Comparison of ENCODE assay signal across 9 cellular contexts in genomic region chr2:130202518-130202917, GRCh38. TPM values are rescaled to one million over a fixed set of nuclear protein-coding genes. Genes with fewer than 3 reads are reported as not detected.
DNase-seq lines count a peak whose midpoint lies in the region; ATAC-seq, FAIRE-seq and TF ChIP-seq lines count a peak whose summit lies in the region.
"Not testable (repeated sequence)": the region's sequence is repeated elsewhere in the genome, so short reads cannot be mapped to it uniquely, and the experiment has no call there.
"Had no signal": no experiment of that assay in that cellular context is flagged by ENCODE, and none has a peak within 500 bp of the region (broad histone marks: within the 10 kb centered on the region; RNA-seq: fewer than 3 reads in every experiment).

No MANE protein-coding gene starts in this region.

- not testable (repeated sequence) for TF ChIP-seq CTCF in HCT116 (IDR thresholded peaks at IDR 0.05 in 2 of 3, conservative IDR thresholded peaks at IDR 0.05 in 1 of 3; ENCODE audit: borderline replicate concordance in 1 of 3, insufficient read depth in 1 of 3, low read depth in 2 of 3, low read length in 2 of 3); SK-N-SH (IDR thresholded peaks at IDR 0.05); adrenal gland (IDR thresholded peaks at IDR 0.05)

- not testable (repeated sequence) for H2AFZ ChIP-seq in HCT116 (ENCODE audit: low read depth, low read length, poor library complexity, severe bottlenecking); SK-N-SH (ENCODE audit: low read depth)

- H4K20me1 ChIP-seq in HCT116 (ENCODE audit: insufficient read depth); SK-N-SH (ENCODE audit: insufficient read depth): not testable (repeated sequence)

- CTCF ChIA-PET in HCT116 (lab: Charles Lee) = not testable (repeated sequence)
- CTCF ChIA-PET in SK-N-SH (lab: Yijun Ruan, JAX) = interaction anchor here (1.0 kb wide), 1 partner anchor 131 kb away, joined by 3 read pairs; no protein-coding TSS in a partner anchor

- not testable (repeated sequence) for TF ChIP-seq POLR2A in HCT116 (IDR thresholded peaks at IDR 0.05; ENCODE audit: borderline replicate concordance, extremely low read depth, insufficient read depth, insufficient read length); adrenal gland (IDR thresholded peaks at IDR 0.05)

- POLR2A ChIA-PET in HCT116 (lab: Charles Lee); SK-N-SH (lab: Yijun Ruan, JAX): not testable (repeated sequence)

- H3K27ac ChIP-seq in HCT116 (ENCODE audit: low read depth, low read length); SK-N-SH (ENCODE audit: low read depth in 2 of 2, low read length in 1 of 2); adrenal gland; small intestine (ENCODE audit: low read depth in 1 of 2, low read length in 1 of 2): not testable (repeated sequence)

- H3K4me2 ChIP-seq in HCT116 (ENCODE audit: low read length); SK-N-SH: not testable (repeated sequence)

- DNase-seq in HCT116 (ENCODE audit: low read depth, low spot score); Right ventricle myocardium inferior (ENCODE audit: missing footprints): not testable (repeated sequence)
- DNase-seq in NCI-H345 (lab: John Stamatoyannopoulos, UW) = peak; percentile 71
- DNase-seq in SK-N-SH = peak; percentile 38
- DNase-seq in adrenal gland = peak in 4 of 7 donors; percentile 19 to 58 (median 34)
- peak in 1 of 2 donors; percentile 60 for DNase-seq in left colon
- DNase-seq in small intestine = peak; percentile 56

- ATAC-seq in HCT116 (peak; percentile 82), Right ventricle myocardium inferior (peak; percentile 93), left colon (peak; percentile 98)

- RAD21 ChIA-PET in HCT116 (lab: Charles Lee; ENCODE audit: low non-redundant PET in 1 of 2, low total read pairs in 2 of 2, uncharacterized antibody in 2 of 2, unreplicated experiment in 2 of 2) = not testable (repeated sequence)

- not testable (repeated sequence) for H3F3A ChIP-seq in SK-N-SH (replicated peaks; ENCODE audit: insufficient read depth)

- not testable (repeated sequence) for H3K4me1 ChIP-seq in HCT116 (ENCODE audit: control insufficient read depth in 1 of 2, insufficient read depth in 2 of 2, low read length in 2 of 2); SK-N-SH (ENCODE audit: control insufficient read depth in 1 of 2, insufficient read depth in 2 of 2, low read depth in 1 of 2, low read length in 1 of 2); adrenal gland (replicated peaks in 1 of 2); small intestine (ENCODE audit: control insufficient read depth in 2 of 2, insufficient read depth in 1 of 2, low read depth in 1 of 2, low read length in 1 of 2)

- TF ChIP-seq RAD21 in HCT116 (IDR thresholded peaks at IDR 0.05; ENCODE audit: low read depth); SK-N-SH (IDR thresholded peaks at IDR 0.05; ENCODE audit: low read length): not testable (repeated sequence)

- not testable (repeated sequence) for FAIRE-seq in small intestine (lab: Jason Lieb, UNC)

- not testable (repeated sequence) for H3K36me3 ChIP-seq in HCT116 (ENCODE audit: control insufficient read depth in 1 of 2, insufficient read depth in 2 of 2, low read length in 2 of 2); SK-N-SH (replicated peaks in 1 of 2; ENCODE audit: control insufficient read depth in 1 of 2, insufficient read depth in 2 of 2, low read length in 1 of 2); adrenal gland (replicated peaks in 1 of 2); small intestine (ENCODE audit: control insufficient read depth in 2 of 2, insufficient read depth in 2 of 2, low read length in 2 of 2)

- not testable (repeated sequence) for H3K27me3 ChIP-seq in HCT116 (ENCODE audit: insufficient read depth, low read length); SK-N-SH (ENCODE audit: insufficient read depth); adrenal gland; small intestine (ENCODE audit: control insufficient read depth in 2 of 2, insufficient read depth in 2 of 2, low read length in 2 of 2)

- BruUV-seq in HCT116 (replicated peaks; lab: Mats Ljungman, UMichigan) = not testable (repeated sequence)

- H3K4me3 ChIP-seq in HCT116 (replicated peaks in 1 of 2; ENCODE audit: low read depth in 1 of 2, low read length in 2 of 2); SK-N-SH (ENCODE audit: low read depth in 2 of 2, low read length in 1 of 2); adrenal gland; small intestine (ENCODE audit: low read depth in 1 of 2, low read length in 2 of 2): not testable (repeated sequence)

- not testable (repeated sequence) for TF ChIP-seq EP300 in SK-N-SH (IDR thresholded peaks at IDR 0.05; ENCODE audit: borderline replicate concordance in 1 of 2, low read depth in 1 of 2, low read length in 1 of 2)

- intact Hi-C loops in HCT116 (cut with micrococcal nuclease); adrenal gland (cut with DNase I); Right ventricle myocardium inferior (cut with DNase I); left colon (cut with DNase I, micrococcal nuclease): not testable (repeated sequence)

- not testable (repeated sequence) for H3K79me2 ChIP-seq in HCT116 (ENCODE audit: insufficient read depth, low read length); SK-N-SH (ENCODE audit: insufficient read depth)

- 0% methylated on average over 1 of the region's 7 CpGs for WGBS in SK-N-SH (ENCODE audit: low lambda C conversion rate)
- WGBS in adrenal gland, 4 donors = 44 to 45% methylated on average over 4 to 6 of the region's 7 CpGs; no CpG with 5 or more reads in 2 of the 4 donors
- 13 to 39% (median 32%) methylated on average over 3 to 5 of the region's 7 CpGs for WGBS in small intestine, 3 donors

- not testable (repeated sequence) for H3K9me3 ChIP-seq in HCT116 (ENCODE audit: control insufficient read depth in 1 of 2, insufficient read depth in 1 of 2, low read depth in 1 of 2, low read length in 2 of 2); SK-N-SH; adrenal gland (replicated peaks in 1 of 3); small intestine (ENCODE audit: control insufficient read depth, low read depth)

- not testable (repeated sequence) for H3K9me2 ChIP-seq in HCT116 (ENCODE audit: insufficient read depth); SK-N-SH

- H3K9ac ChIP-seq in HCT116 (ENCODE audit: low read length); SK-N-SH: not testable (repeated sequence)

RNA-seq across cellular contexts. Expression of gene TUBA3E, which starts 4.3 kb away (rescaled TPM):
- total RNA-seq in HCT116 (2021; ENCODE audit: unreplicated experiment) = not detected
- 0.05 TPM in 1 of 2 replicates, not detected in the other for polyA plus RNA-seq in HCT116 (2012)
- not detected in 2 replicates for polyA plus RNA-seq in SK-N-SH (2012; rRNA removed)
- not detected in 2 replicates for polyA plus RNA-seq in SK-N-SH (2012; cell fraction: cytosol; rRNA removed)
- polyA plus RNA-seq in SK-N-SH (2012; cell fraction: nucleus; rRNA removed) = not detected in 2 replicates
- total RNA-seq in adrenal gland = not detected
- polyA plus RNA-seq in adrenal gland = not detected
- 80.0 TPM for total RNA-seq in Right ventricle myocardium inferior
- not detected for total RNA-seq in left colon
- 1 to 10 TPM in 1 of 3 donors, not detected in 2; 2.4 TPM for polyA plus RNA-seq in small intestine
- total RNA-seq: CD4-positive, alpha-beta T cell; PC-9 had no signal

RNA-seq across cellular contexts. Expression of gene MZT2B, which starts 20.5 kb away (rescaled TPM):
- 334 TPM for total RNA-seq in HCT116 (2021; ENCODE audit: unreplicated experiment)
- 396 and 440 TPM in 2 replicates for polyA plus RNA-seq in HCT116 (2012)
- 168 and 222 TPM in 2 replicates for polyA plus RNA-seq in SK-N-SH (2012; rRNA removed)
- 121 and 155 TPM in 2 replicates for polyA plus RNA-seq in SK-N-SH (2012; cell fraction: cytosol; rRNA removed)
- polyA plus RNA-seq in SK-N-SH (2012; cell fraction: nucleus; rRNA removed) = 55.3 and 95.6 TPM in 2 replicates
- 100 to 1,000 TPM; 122 to 372 (median 306) TPM for total RNA-seq in adrenal gland
- 100 to 1,000 TPM in 2 of 3 donors, 1 to 10 TPM in 1; 7.1 to 688 (median 461) TPM for polyA plus RNA-seq in adrenal gland
- total RNA-seq in Right ventricle myocardium inferior = 595 TPM
- total RNA-seq in left colon = 100 to 1,000 TPM; 214 to 244 TPM
- polyA plus RNA-seq in small intestine = 100 to 1,000 TPM; 211 to 317 (median 280) TPM

RNA-seq across cellular contexts. Expression of gene SMPD4, which starts 21.1 kb away (rescaled TPM):
- 98.9 TPM for total RNA-seq in HCT116 (2021; ENCODE audit: unreplicated experiment)
- polyA plus RNA-seq in HCT116 (2012) = 61.1 and 62.5 TPM in 2 replicates
- polyA plus RNA-seq in SK-N-SH (2012; rRNA removed) = 33.1 and 43.0 TPM in 2 replicates
- 13.8 and 21.6 TPM in 2 replicates for polyA plus RNA-seq in SK-N-SH (2012; cell fraction: cytosol; rRNA removed)
- polyA plus RNA-seq in SK-N-SH (2012; cell fraction: nucleus; rRNA removed) = 128 and 157 TPM in 2 replicates
- total RNA-seq in adrenal gland = 10 to 100 TPM; 27.4 to 85.4 (median 37.7) TPM
- 10 to 100 TPM; 26.5 to 94.4 (median 87.1) TPM for polyA plus RNA-seq in adrenal gland
- total RNA-seq in Right ventricle myocardium inferior = 25.6 TPM
- 10 to 100 TPM; 30.2 to 41.3 TPM for total RNA-seq in left colon
- polyA plus RNA-seq in small intestine = 10 to 100 TPM; 23.8 to 37.5 (median 27.7) TPM

RNA-seq across cellular contexts. Expression of gene CCDC74B, which starts 57.6 kb away (rescaled TPM):
- total RNA-seq in HCT116 (2021; ENCODE audit: unreplicated experiment) = 3.2 TPM
- polyA plus RNA-seq in HCT116 (2012) = 2.4 and 3.0 TPM in 2 replicates
- polyA plus RNA-seq in SK-N-SH (2012; rRNA removed) = 14.5 and 16.2 TPM in 2 replicates
- 5.7 and 9.4 TPM in 2 replicates for polyA plus RNA-seq in SK-N-SH (2012; cell fraction: cytosol; rRNA removed)
- 53.8 and 82.8 TPM in 2 replicates for polyA plus RNA-seq in SK-N-SH (2012; cell fraction: nucleus; rRNA removed)
- 10 to 100 TPM in 4 of 8 donors, 1 to 10 TPM in 4; 4.1 to 18.1 (median 7.9) TPM for total RNA-seq in adrenal gland
- polyA plus RNA-seq in adrenal gland = 10 to 100 TPM in 2 of 3 donors, 1 to 10 TPM in 1; 3.9 to 22.5 (median 16.2) TPM
- total RNA-seq in Right ventricle myocardium inferior = 0.97 TPM
- under 1 TPM; 0.49 to 0.73 TPM for total RNA-seq in left colon
- polyA plus RNA-seq in small intestine = under 1 TPM in 1 of 3 donors, not detected in 2; 0.81 TPM

Comparison
In these comparisons a context has a peak if more than half of its experiments do, and no peak if none do; other contexts are left out.
1. RNA of gene TUBA3E, which starts 4.3 kb away (total RNA-seq): 80.0 TPM in Right ventricle myocardium inferior (single experiment); not detected in HCT116 (single experiment), not detected in adrenal gland and not detected in left colon; every median in the first group is over 10 times any median in the second.
2. Peak in every context shown above with its lines, with median percentiles within 50 percentile points of each other: ATAC-seq.